18 cellular contexts compared by ENCODE assay signal in the genomic region with DNA sequence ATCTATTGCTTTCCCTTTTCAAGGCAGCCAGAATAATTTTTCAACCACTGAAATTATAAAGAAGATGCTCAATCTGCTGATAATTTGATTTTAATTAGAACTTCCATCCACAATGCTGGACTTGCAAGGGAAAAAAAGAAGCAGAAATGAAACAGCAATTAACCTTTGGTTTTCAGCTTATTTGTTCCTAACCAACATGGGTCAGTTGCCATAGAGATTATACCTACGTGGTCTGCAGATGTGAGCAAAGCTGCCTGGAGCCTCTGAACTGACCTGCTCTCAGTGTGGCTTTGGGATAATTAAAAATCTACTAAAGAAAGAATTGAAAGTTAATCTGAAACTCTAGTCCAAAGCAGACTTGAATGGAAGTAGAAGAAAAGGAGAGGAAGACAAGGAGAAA.
DNase-seq lines count a peak whose midpoint lies in the region; ATAC-seq, FAIRE-seq and TF ChIP-seq lines count a peak whose summit lies in the region.
"Had no signal": no experiment of that assay in that cellular context is flagged by ENCODE, and none has a peak within 500 bp of the region (broad histone marks: within the 10 kb centered on the region; RNA-seq: fewer than 3 reads in every experiment).

No MANE protein-coding gene starts in this region.

- TF ChIP-seq POLR2A in GM12878 (IDR thresholded peaks at IDR 0.05; ENCODE audit: low read depth, low read length) = no peak

- TF ChIP-seq RAD21 in GM12878 (IDR thresholded peaks at IDR 0.05; ENCODE audit: insufficient read depth, low read depth, low read length) = no peak

- H3K27ac ChIP-seq in GM12878 (ENCODE audit: control insufficient read depth, insufficient read depth) (no peak overlapping the region), mammary epithelial cell (ENCODE audit: insufficient read depth, low read depth, low read length) (no peak overlapping the region)

- FAIRE-seq in GM12878 (lab: Jason Lieb, UNC) = no peak
- FAIRE-seq: GM12892, H54 had no signal

- no peaks in the 10 kb centered on the region for H3K27me3 ChIP-seq in GM12878 (replicated peaks in 1 of 2; ENCODE audit: control insufficient read depth in 2 of 2, insufficient read depth in 2 of 2, low read length in 1 of 2)
- no peaks in the 10 kb centered on the region for H3K27me3 ChIP-seq in mammary epithelial cell (ENCODE audit: insufficient read depth, low read length)

- H3K4me2 ChIP-seq in GM12878 (ENCODE audit: control insufficient read depth, insufficient read depth) = no peak overlapping the region
- no peak overlapping the region for H3K4me2 ChIP-seq in mammary epithelial cell (ENCODE audit: insufficient read depth, low read depth, low read length)

- H2AFZ ChIP-seq in GM12878 (ENCODE audit: control insufficient read depth, low read depth, low read length) (no peak overlapping the region), mammary epithelial cell (ENCODE audit: low read depth, low read length) (no peak overlapping the region)

- H3K9me3 ChIP-seq in GM12878 (replicated peaks; ENCODE audit: control insufficient read depth, insufficient read depth, low read length) (no peaks in the 10 kb centered on the region; the same call in 2 of the 3 replicates), mammary epithelial cell (replicated peaks; ENCODE audit: insufficient read depth, low read length) (peaks cover 9% of the 10 kb centered on the region)
- H3K9me3 ChIP-seq: HAP-1 had no signal

- H3K4me1 ChIP-seq in GM12878 (ENCODE audit: control insufficient read depth, insufficient read depth, low read length) = no peaks in the 10 kb centered on the region; the same call in 1 of the 2 replicates
- H3K4me1 ChIP-seq in mammary epithelial cell (ENCODE audit: insufficient read depth, low read length) = no peaks in the 10 kb centered on the region
- H3K4me1 ChIP-seq: HAP-1 had no signal

- dilution Hi-C loops in mammary epithelial cell (cut with HindIII; ENCODE audit: low sequenced_read_pairs) = loop anchor here (10.0 kb wide), 1 partner anchor 59 kb away; no protein-coding TSS in a partner anchor

- WGBS in GM12878 (ENCODE audit: insufficient coverage, insufficient replicate concordance, low lambda C conversion rate, missing lambda C conversion rate) = 6% methylated on average over 1 of the region's 1 CpG
- 7% methylated on average over 1 of the region's 1 CpG for WGBS in mammary epithelial cell (ENCODE audit: low coverage, missing lambda C conversion rate)

- RAD21 ChIA-PET in GM12878 (lab: Charles Lee; ENCODE audit: unreplicated experiment) = no interaction called here

- in situ Hi-C loops in GM12878 (cut with MboI) (no loop called here), mammary epithelial cell (cut with MboI; ENCODE audit: low sequenced_read_pairs in 2 of 2) (no loop called here)

- no TSS peak for BruUV-seq in GM12878 (replicated peaks; lab: Mats Ljungman, UMichigan)
- no TSS peak for BruUV-seq in mammary epithelial cell (replicated peaks; lab: Mats Ljungman, UMichigan)

- H3K36me3 ChIP-seq in GM12878 (ENCODE audit: control insufficient read depth in 2 of 2, insufficient read depth in 2 of 2, low read length in 1 of 2) (no peaks in the 10 kb centered on the region), mammary epithelial cell (ENCODE audit: insufficient read depth, low read length) (no peaks in the 10 kb centered on the region)
- H3K36me3 ChIP-seq: HAP-1 had no signal

- no peak overlapping the region for H3K9ac ChIP-seq in GM12878 (ENCODE audit: control insufficient read depth, insufficient read depth, low read length)
- no peak overlapping the region for H3K9ac ChIP-seq in mammary epithelial cell (ENCODE audit: insufficient read depth, low read length)

- SMC1A ChIA-PET in GM12878 (lab: Charles Lee; ENCODE audit: uncharacterized antibody, unreplicated experiment) = interaction anchor here (1.1 to 2.4 kb wide), 5 partner anchors 10 to 67 kb away, joined by 3 to 10 read pairs (median 3); no protein-coding TSS in a partner anchor

- H3K79me2 ChIP-seq in GM12878 (ENCODE audit: control insufficient read depth, insufficient read depth, low read length) = no peaks in the 10 kb centered on the region
- H3K79me2 ChIP-seq in mammary epithelial cell (ENCODE audit: insufficient read depth, low read length) = no peaks in the 10 kb centered on the region

- POLR2A ChIA-PET in GM12878 (lab: Charles Lee) = interaction anchor here (0.5 kb wide), 1 partner anchor 379 kb away, joined by 3 read pairs; no protein-coding TSS in a partner anchor

- CTCF ChIA-PET in GM12878 (lab: Yijun Ruan, JAX) = interaction anchor here (1.1 kb wide), 1 partner anchor 167 kb away, joined by 4 read pairs; no protein-coding TSS in a partner anchor
- CTCF ChIA-PET in mammary epithelial cell (lab: Charles Lee; ENCODE audit: low non-redundant PET) = no interaction called here

- peak; percentile 68 for ATAC-seq in GM12878

- DNase-seq in NCI-H748 (lab: John Stamatoyannopoulos, UW; ENCODE audit: unreplicated experiment) = peak; percentile 15
- DNase-seq in NCI-H748 treated with DMSO at 0.1 percent for 48 hours (lab: John Stamatoyannopoulos, UW) = no peak
- DNase-seq in GM12878 (ENCODE audit: low read depth, low spot score) = no peak
- DNase-seq in left kidney (ENCODE audit: low read depth, low spot score) = peak; percentile 12
- DNase-seq in mammary epithelial cell = no peak
- DNase-seq in NK-92 treated with Interleukin-12 subunit alpha and Interleukin-12 subunit beta, amount 100 ng/mL, for 24 hours (lab: John Stamatoyannopoulos, UW) = no peak
- DNase-seq: C1 segment of cervical spinal cord; Calu3; CD4-positive, alpha-beta memory T cell; COR-L47; DMS153; DMS79 treated with DMSO at 0.1 percent for 48 hours; GF-D8; GOT3; HFFc6 had no signal

- H4K20me1 ChIP-seq in GM12878 (ENCODE audit: control insufficient read depth, insufficient read depth) (no peaks in the 10 kb centered on the region), mammary epithelial cell (ENCODE audit: insufficient read depth, low read length) (no peaks in the 10 kb centered on the region)

- TF ChIP-seq CTCF in GM12878 (IDR thresholded peaks at IDR 0.05 in 2 of 3, conservative IDR thresholded peaks at IDR 0.05 in 1 of 3; ENCODE audit: control insufficient read depth in 2 of 3, extremely low read depth in 1 of 3, insufficient read depth in 1 of 3, low read depth in 3 of 3, low read length in 3 of 3) (no peak), mammary epithelial cell (conservative IDR thresholded peaks at IDR 0.05 in 1 of 2, IDR thresholded peaks at IDR 0.05 in 1 of 2; ENCODE audit: extremely low read depth in 1 of 2, insufficient read depth in 1 of 2, low read depth in 1 of 2, low read length in 2 of 2) (no peak)

- intact Hi-C loops in GM12878 (cut with micrococcal nuclease; ENCODE audit: unreplicated experiment) = no loop called here
- intact Hi-C loops in mammary epithelial cell (cut with micrococcal nuclease) = no loop called here

- no peak for TF ChIP-seq EP300 in GM12878 (IDR thresholded peaks at IDR 0.05; ENCODE audit: borderline replicate concordance in 1 of 2, control insufficient read depth in 1 of 2, low read depth in 2 of 2, low read length in 2 of 2)

- H3K4me3 ChIP-seq in GM12878 (no peak overlapping the region), mammary epithelial cell (replicated peaks in 1 of 3; ENCODE audit: insufficient read depth in 1 of 3, low read depth in 2 of 3, low read length in 3 of 3) (no peak overlapping the region)
- H3K4me3 ChIP-seq: HAP-1 had no signal

TF ChIP-seq in GM12878, 131 proteins besides CTCF, POLR2A, EP300 and RAD21 (continues in another document):
- no peak for TF ChIP-seq RCOR1 (conservative IDR thresholded peaks at IDR 0.05; ENCODE audit: low read depth, low read length)
- no peak for TF ChIP-seq TARDBP (IDR thresholded peaks at IDR 0.05; ENCODE audit: borderline replicate concordance)
- TF ChIP-seq MTA2 (IDR thresholded peaks at IDR 0.05; ENCODE audit: low read depth) = peak; percentile 74
- no peak for TF ChIP-seq HDAC6 (IDR thresholded peaks at IDR 0.05; ENCODE audit: unreplicated experiment)
- no peak for TF ChIP-seq POLR2AphosphoS2 (IDR thresholded peaks at IDR 0.05; ENCODE audit: low read depth, low read length)
- no peak for TF ChIP-seq NRF1 (conservative IDR thresholded peaks at IDR 0.05; ENCODE audit: low read depth, low read length)
- TF ChIP-seq ZZZ3 (IDR thresholded peaks at IDR 0.05; ENCODE audit: control insufficient read depth, insufficient read length, low read depth) = no peak
- TF ChIP-seq SMARCA5 (IDR thresholded peaks at IDR 0.05) = no peak
- TF ChIP-seq, protein P1, sequence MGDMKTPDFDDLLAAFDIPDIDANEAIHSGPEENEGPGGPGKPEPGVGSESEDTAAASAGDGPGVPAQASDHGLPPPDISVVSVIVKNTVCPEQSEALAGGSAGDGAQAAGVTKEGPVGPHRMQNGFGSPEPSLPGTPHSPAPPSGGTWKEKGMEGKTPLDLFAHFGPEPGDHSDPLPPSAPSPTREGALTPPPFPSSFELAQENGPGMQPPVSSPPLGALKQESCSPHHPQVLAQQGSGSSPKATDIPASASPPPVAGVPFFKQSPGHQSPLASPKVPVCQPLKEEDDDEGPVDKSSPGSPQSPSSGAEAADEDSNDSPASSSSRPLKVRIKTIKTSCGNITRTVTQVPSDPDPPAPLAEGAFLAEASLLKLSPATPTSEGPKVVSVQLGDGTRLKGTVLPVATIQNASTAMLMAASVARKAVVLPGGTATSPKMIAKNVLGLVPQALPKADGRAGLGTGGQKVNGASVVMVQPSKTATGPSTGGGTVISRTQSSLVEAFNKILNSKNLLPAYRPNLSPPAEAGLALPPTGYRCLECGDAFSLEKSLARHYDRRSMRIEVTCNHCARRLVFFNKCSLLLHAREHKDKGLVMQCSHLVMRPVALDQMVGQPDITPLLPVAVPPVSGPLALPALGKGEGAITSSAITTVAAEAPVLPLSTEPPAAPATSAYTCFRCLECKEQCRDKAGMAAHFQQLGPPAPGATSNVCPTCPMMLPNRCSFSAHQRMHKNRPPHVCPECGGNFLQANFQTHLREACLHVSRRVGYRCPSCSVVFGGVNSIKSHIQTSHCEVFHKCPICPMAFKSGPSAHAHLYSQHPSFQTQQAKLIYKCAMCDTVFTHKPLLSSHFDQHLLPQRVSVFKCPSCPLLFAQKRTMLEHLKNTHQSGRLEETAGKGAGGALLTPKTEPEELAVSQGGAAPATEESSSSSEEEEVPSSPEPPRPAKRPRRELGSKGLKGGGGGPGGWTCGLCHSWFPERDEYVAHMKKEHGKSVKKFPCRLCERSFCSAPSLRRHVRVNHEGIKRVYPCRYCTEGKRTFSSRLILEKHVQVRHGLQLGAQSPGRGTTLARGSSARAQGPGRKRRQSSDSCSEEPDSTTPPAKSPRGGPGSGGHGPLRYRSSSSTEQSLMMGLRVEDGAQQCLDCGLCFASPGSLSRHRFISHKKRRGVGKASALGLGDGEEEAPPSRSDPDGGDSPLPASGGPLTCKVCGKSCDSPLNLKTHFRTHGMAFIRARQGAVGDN (IDR thresholded peaks at IDR 0.05) = no peak
- no peak for TF ChIP-seq TCF3 (IDR thresholded peaks at IDR 0.05; ENCODE audit: borderline replicate concordance, insufficient read depth, low read depth, low read length)
- no peak for TF ChIP-seq TAF1 (IDR thresholded peaks at IDR 0.05; ENCODE audit: borderline replicate concordance, low read depth, low read length)

Comparison
In these comparisons a context has a peak if more than half of its experiments do, and no peak if none do; other contexts are left out.
1. DNase-seq: peak in NCI-H748 (single experiment) and left kidney (single experiment); none in NCI-H748 treated with DMSO at 0.1 percent for 48 hours (single experiment), GM12878 (single experiment), mammary epithelial cell (single experiment) and NK-92 treated with Interleukin-12 subunit alpha and Interleukin-12 subunit beta, amount 100 ng/mL, for 24 hours (single experiment).